Comparison of ENCODE assay signal across 1 cellular context in the genomic region with DNA sequence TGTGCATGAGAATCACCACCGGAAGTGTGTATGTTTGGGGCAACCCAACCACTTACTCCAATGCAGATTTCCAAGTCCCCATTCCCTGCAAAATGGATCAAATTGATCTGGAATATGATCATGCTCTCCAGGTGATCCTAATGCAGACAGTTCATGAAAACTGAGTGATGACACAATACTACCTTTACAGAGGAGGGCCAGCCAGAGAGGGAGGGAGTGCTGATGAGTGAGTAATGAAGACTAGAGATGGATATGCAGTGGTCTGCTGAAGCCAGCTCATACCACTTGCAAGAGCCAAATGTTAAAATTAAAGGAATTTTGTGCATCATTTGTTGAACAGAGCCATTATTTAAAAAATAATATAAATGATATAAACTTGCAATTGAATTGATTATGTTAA.
TF ChIP-seq lines count a peak whose summit lies in the region.

No MANE protein-coding gene starts in this region.

TF ChIP-seq in GM23338, 12 proteins besides CTCF, POLR2A, EP300 and RAD21 (continued from another document):
- no peak for TF ChIP-seq ZNF462 (CRISPR knock-in tag; IDR thresholded peaks at IDR 0.05)
- no peak for TF ChIP-seq JUNB (IDR thresholded peaks at IDR 0.05; ENCODE audit: unreplicated experiment)
- no peak for TF ChIP-seq NANOG (IDR thresholded peaks at IDR 0.05; ENCODE audit: borderline replicate concordance)
- TF ChIP-seq, protein P1, sequence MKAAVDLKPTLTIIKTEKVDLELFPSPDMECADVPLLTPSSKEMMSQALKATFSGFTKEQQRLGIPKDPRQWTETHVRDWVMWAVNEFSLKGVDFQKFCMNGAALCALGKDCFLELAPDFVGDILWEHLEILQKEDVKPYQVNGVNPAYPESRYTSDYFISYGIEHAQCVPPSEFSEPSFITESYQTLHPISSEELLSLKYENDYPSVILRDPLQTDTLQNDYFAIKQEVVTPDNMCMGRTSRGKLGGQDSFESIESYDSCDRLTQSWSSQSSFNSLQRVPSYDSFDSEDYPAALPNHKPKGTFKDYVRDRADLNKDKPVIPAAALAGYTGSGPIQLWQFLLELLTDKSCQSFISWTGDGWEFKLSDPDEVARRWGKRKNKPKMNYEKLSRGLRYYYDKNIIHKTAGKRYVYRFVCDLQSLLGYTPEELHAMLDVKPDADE (IDR thresholded peaks at IDR 0.05) = no peak
- no peak for TF ChIP-seq CREB1 (CRISPR knock-in tag; IDR thresholded peaks at IDR 0.05; ENCODE audit: low read depth)
- TF ChIP-seq STAT1 (IDR thresholded peaks at IDR 0.05; ENCODE audit: unreplicated experiment) = no peak
